Comparison of ENCODE assay signal across 18 cellular contexts in the genomic region with DNA sequence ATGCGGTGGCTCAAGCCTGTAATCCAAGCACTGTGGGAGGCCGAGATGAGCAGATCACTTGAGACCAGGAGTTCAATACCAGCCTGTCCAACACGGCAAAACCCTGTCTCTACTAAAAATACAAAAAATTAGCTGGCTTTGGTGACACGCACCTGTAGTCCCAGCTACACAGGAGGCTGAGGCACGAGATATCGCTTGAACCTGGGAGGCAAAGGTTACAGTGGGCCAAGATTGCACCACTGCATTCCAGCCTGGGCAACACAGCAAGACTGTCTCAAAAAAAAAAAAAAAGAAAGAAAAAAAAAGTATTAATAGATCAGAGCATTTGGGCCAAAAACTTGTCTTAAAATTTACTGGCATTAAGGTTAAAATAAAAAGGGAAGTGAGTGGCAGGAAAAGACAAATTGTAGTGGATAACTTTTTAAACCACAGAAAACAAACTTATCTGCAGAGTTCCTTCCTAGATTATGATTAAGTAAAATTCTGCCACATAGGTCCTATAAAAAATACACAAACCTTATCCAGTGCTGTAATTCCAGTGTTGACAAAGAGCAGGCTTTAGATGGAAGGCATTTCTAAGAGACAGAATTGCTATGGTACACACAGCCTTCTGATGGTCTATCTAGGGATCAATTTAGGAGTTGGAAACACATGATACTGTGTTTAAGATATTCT. TPM values are rescaled to one million over a fixed set of nuclear protein-coding genes. Genes with fewer than 3 reads are reported as not detected.
DNase-seq lines count a peak whose midpoint lies in the region; ATAC-seq and TF ChIP-seq lines count a peak whose summit lies in the region.
"Had no signal": no experiment of that assay in that cellular context is flagged by ENCODE, and none has a peak within 500 bp of the region (broad histone marks: within the 10 kb centered on the region; RNA-seq: fewer than 3 reads in every experiment).

No MANE protein-coding gene starts in this region.

- H3K9me3 Mint-ChIP-seq in endodermal cell (no peaks in the 10 kb centered on the region), naive B cell (no peaks in the 10 kb centered on the region)
- H3K9me3 Mint-ChIP-seq in activated T-cell treated with anti-CD3 and anti-CD28 coated beads, Interleukin-2, amount 50 U/mL, for 4 hours: no peaks in the 10 kb centered on the region
- H3K9me3 Mint-ChIP-seq: activated naive CD4-positive, alpha-beta T cell treated with anti-CD3 and anti-CD28 coated beads, Interleukin-2, amount 10 ng/mL, durations not matched to agents 7 days and 5 days; stimulated activated naive CD8-positive, alpha-beta T cell treated with anti-CD3 and anti-CD28 coated beads, Interleukin-15, Interleukin-2, amounts not matched to agents 100 ng/mL and 50 ng/mL, for 24 hours had no signal

- H3K27me3 Mint-ChIP-seq in endodermal cell (ENCODE audit: insufficient read depth): no peaks in the 10 kb centered on the region
- H3K27me3 Mint-ChIP-seq in naive B cell: no peaks in the 10 kb centered on the region
- no peaks in the 10 kb centered on the region for H3K27me3 Mint-ChIP-seq in activated T-cell treated with anti-CD3 and anti-CD28 coated beads, Interleukin-2, amount 50 U/mL, for 4 hours (ENCODE audit: low read depth)
- H3K27me3 Mint-ChIP-seq: activated naive CD4-positive, alpha-beta T cell treated with anti-CD3 and anti-CD28 coated beads, Interleukin-2, amount 10 ng/mL, durations not matched to agents 7 days and 5 days; stimulated activated naive CD8-positive, alpha-beta T cell treated with anti-CD3 and anti-CD28 coated beads, Interleukin-15, Interleukin-2, amounts not matched to agents 100 ng/mL and 50 ng/mL, for 24 hours had no signal

- H3K4me3 ChIP-seq in endodermal cell (ENCODE audit: low read length): no peak overlapping the region
- H3K4me3 ChIP-seq: lung, upper lobe of right lung had no signal

- H3K4me3 Mint-ChIP-seq in endodermal cell (no peak overlapping the region), naive B cell (peak overlapping the region in 2 of 8 donors; percentile 30 to 45)
- no peak overlapping the region for H3K4me3 Mint-ChIP-seq in activated T-cell treated with anti-CD3 and anti-CD28 coated beads, Interleukin-2, amount 50 U/mL, for 4 hours
- H3K4me3 Mint-ChIP-seq: activated naive CD4-positive, alpha-beta T cell treated with anti-CD3 and anti-CD28 coated beads, Interleukin-2, amount 10 ng/mL, durations not matched to agents 7 days and 5 days; stimulated activated naive CD8-positive, alpha-beta T cell treated with anti-CD3 and anti-CD28 coated beads, Interleukin-15, Interleukin-2, amounts not matched to agents 100 ng/mL and 50 ng/mL, for 24 hours had no signal

- H3K4me1 ChIP-seq in endodermal cell (ENCODE audit: control insufficient read depth, insufficient read depth, low read length) (no peaks in the 10 kb centered on the region), foreskin keratinocyte (peaks cover 6% of the 10 kb centered on the region)

- H3K9me3 ChIP-seq in endodermal cell (ENCODE audit: control insufficient read depth, low read length): no peaks in the 10 kb centered on the region
- H3K9me3 ChIP-seq: upper lobe of right lung had no signal

- peaks cover 61% of the 10 kb centered on the region for H3K36me3 ChIP-seq in endodermal cell (ENCODE audit: control insufficient read depth, insufficient read depth, low read length)
- H3K36me3 ChIP-seq: upper lobe of right lung had no signal

- H3K27ac ChIP-seq in endodermal cell (ENCODE audit: low read depth, low read length) (no peak overlapping the region), foreskin keratinocyte (no peak overlapping the region)
- H3K27ac ChIP-seq: upper lobe of right lung had no signal

- 91 to 92% methylated on average over 6 of the region's 6 CpGs for WGBS in endodermal cell (ENCODE audit: insufficient coverage in 1 of 2, insufficient read length in 1 of 2), 2 experiments

- ATAC-seq in naive B cell (ENCODE audit: low read depth in 2 of 2) (no peak), foreskin keratinocyte (no peak)
- no peak for ATAC-seq in activated T-cell treated with anti-CD3 and anti-CD28 coated beads, Interleukin-2, amount 50 U/mL, for 4 hours
- ATAC-seq: activated CD4-positive, CD25-positive, alpha-beta regulatory T cell treated with anti-CD3 and anti-CD28 coated beads, Interleukin-2, amount 50 U/mL, for 24 hours; HCT116; upper lobe of right lung had no signal

- H3K27ac Mint-ChIP-seq in endodermal cell: peak overlapping the region; percentile 2
- H3K27ac Mint-ChIP-seq in naive B cell: peak overlapping the region; percentile 16 to 90 (median 66)
- H3K27ac Mint-ChIP-seq: activated naive CD4-positive, alpha-beta T cell treated with anti-CD3 and anti-CD28 coated beads, Interleukin-2, amount 10 ng/mL, durations not matched to agents 7 days and 5 days; stimulated activated naive CD8-positive, alpha-beta T cell treated with anti-CD3 and anti-CD28 coated beads, Interleukin-15, Interleukin-2, amounts not matched to agents 100 ng/mL and 50 ng/mL, for 24 hours had no signal

- no peak overlapping the region for H3K9ac ChIP-seq in endodermal cell (ENCODE audit: extremely low read depth, low read length, poor library complexity, severe bottlenecking)

- peaks cover 2% of the 10 kb centered on the region for H3K4me1 Mint-ChIP-seq in endodermal cell
- H3K4me1 Mint-ChIP-seq in naive B cell: peaks cover 5 to 22% (median 15%) of the 10 kb centered on the region in 3 donors
- no peaks in the 10 kb centered on the region for H3K4me1 Mint-ChIP-seq in activated T-cell treated with anti-CD3 and anti-CD28 coated beads, Interleukin-2, amount 50 U/mL, for 4 hours (ENCODE audit: low read depth)
- H3K4me1 Mint-ChIP-seq: activated naive CD4-positive, alpha-beta T cell treated with anti-CD3 and anti-CD28 coated beads, Interleukin-2, amount 10 ng/mL, durations not matched to agents 7 days and 5 days had no signal

- H3K36me3 Mint-ChIP-seq in endodermal cell (ENCODE audit: low read depth) (peaks cover 44% of the 10 kb centered on the region), naive B cell (peaks cover 0 to 10% of the 10 kb centered on the region in 2 donors)
- H3K36me3 Mint-ChIP-seq in activated T-cell treated with anti-CD3 and anti-CD28 coated beads, Interleukin-2, amount 50 U/mL, for 4 hours (ENCODE audit: insufficient read depth): peaks cover 10% of the 10 kb centered on the region

- TF ChIP-seq CTCF in endodermal cell (conservative IDR thresholded peaks at IDR 0.05): no peak
- TF ChIP-seq CTCF in foreskin keratinocyte (conservative IDR thresholded peaks at IDR 0.05): no peak

- H3K27me3 ChIP-seq in endodermal cell (ENCODE audit: control insufficient read depth, insufficient read depth, low read length, poor library complexity, severe bottlenecking) (no peaks in the 10 kb centered on the region), foreskin keratinocyte (no peaks in the 10 kb centered on the region)
- H3K27me3 ChIP-seq: upper lobe of right lung had no signal

- peak; percentile 32 for DNase-seq in CD1c-positive myeloid dendritic cell (ENCODE audit: extremely low spot score)
- peak; percentile 16 to 57 for DNase-seq in NOMO-1 (lab: John Stamatoyannopoulos, UW; ENCODE audit: unreplicated experiment in 2 of 2)
- DNase-seq in endodermal cell: no peak
- DNase-seq in naive B cell: no peak
- no peak for DNase-seq in SKM-1 (lab: John Stamatoyannopoulos, UW; ENCODE audit: unreplicated experiment)
- DNase-seq in activated effector memory CD4-positive, alpha-beta T cell treated with anti-CD3 and anti-CD28 coated beads, Interleukin-2, amount 50 U/mL, for 16 hours: no peak
- DNase-seq in foreskin keratinocyte: no peak
- no peak for DNase-seq in activated T-cell treated with anti-CD3 and anti-CD28 coated beads, Interleukin-2, amount 50 U/mL, for 4 hours
- DNase-seq: ACHN; activated naive CD4-positive, alpha-beta T cell treated with anti-CD3 and anti-CD28 coated beads, Interleukin-2, amount 10 ng/mL, durations not matched to agents 7 days and 5 days; Calu3; NCI-H1092; NCI-H82; upper lobe of right lung had no signal

RNA-seq across cellular contexts. Expression of a gene that starts 53.3 kb away (rescaled TPM):
- total RNA-seq in endodermal cell: 100 to 1,000 TPM; 101 to 103 TPM
- 83.5 TPM for polyA plus RNA-seq in endodermal cell (2013, experiment 1 of 2)
- 80.6 TPM for polyA plus RNA-seq in endodermal cell (2013, experiment 2 of 2)
- 10 to 100 TPM; 12.2 to 29.2 (median 16.0) TPM for polyA plus RNA-seq in naive B cell (ENCODE audit: low read depth in 6 of 6)
- 41.3 and 42.4 TPM in 2 replicates for total RNA-seq in foreskin keratinocyte
- 9.2 and 12.7 TPM in 2 replicates for polyA plus RNA-seq in foreskin keratinocyte
- total RNA-seq in activated T-cell treated with anti-CD3 and anti-CD28 coated beads, Interleukin-2, amount 50 U/mL, for 4 hours: 10 to 100 TPM; 43.5 to 48.5 (median 46.1) TPM

Comparison
In these comparisons a context has a peak if more than half of its experiments do, and no peak if none do; other contexts are left out.
1. DNase-seq: peak in CD1c-positive myeloid dendritic cell (single experiment) and NOMO-1 (2 of 2); none in endodermal cell (single experiment), naive B cell (single experiment), SKM-1 (single experiment), activated effector memory CD4-positive, alpha-beta T cell treated with anti-CD3 and anti-CD28 coated beads, Interleukin-2, amount 50 U/mL, for 16 hours (single experiment), foreskin keratinocyte (0 of 2) and activated T-cell treated with anti-CD3 and anti-CD28 coated beads, Interleukin-2, amount 50 U/mL, for 4 hours (single experiment).